9 cellular contexts compared by ENCODE assay signal in genomic region chr3:141426404-141427034, GRCh38. TPM values are rescaled to one million over a fixed set of nuclear protein-coding genes. Genes with fewer than 3 reads are reported as not detected.
DNase-seq lines count a peak whose midpoint lies in the region; ATAC-seq and TF ChIP-seq lines count a peak whose summit lies in the region.
"Had no signal": no experiment of that assay in that cellular context is flagged by ENCODE, and none has a peak within 500 bp of the region (broad histone marks: within the 10 kb centered on the region; RNA-seq: fewer than 3 reads in every experiment).

No MANE protein-coding gene starts in this region.

- intact Hi-C loops in CD4-positive, alpha-beta memory T cell (cut with micrococcal nuclease) = no loop called here

- no peaks in the 10 kb centered on the region for H3K27me3 ChIP-seq in CD4-positive, alpha-beta memory T cell (ENCODE audit: insufficient read depth, low read length)

- no peaks in the 10 kb centered on the region for H3K9me3 Mint-ChIP-seq in CD4-positive, alpha-beta memory T cell
- H3K9me3 Mint-ChIP-seq: activated naive CD4-positive, alpha-beta T cell treated with anti-CD3 and anti-CD28 coated beads, Interleukin-2, amount 50 U/mL, for 24 hours had no signal

- peak overlapping the region in 6 of 7 donors; percentile 16 to 74 (median 50) for H3K27ac Mint-ChIP-seq in CD4-positive, alpha-beta memory T cell
- H3K27ac Mint-ChIP-seq: activated naive CD4-positive, alpha-beta T cell treated with anti-CD3 and anti-CD28 coated beads, Interleukin-2, amount 50 U/mL, for 24 hours had no signal

- H3K4me1 Mint-ChIP-seq in CD4-positive, alpha-beta memory T cell = peaks cover 8 to 48% (median 35%) of the 10 kb centered on the region in 4 donors

- no peak overlapping the region for H3K4me3 ChIP-seq in CD4-positive, alpha-beta memory T cell (ENCODE audit: low read length in 2 of 2)

- TF ChIP-seq CTCF in VCaP (conservative IDR thresholded peaks at IDR 0.05) = no peak

- CTCF ChIA-PET in CD4-positive, alpha-beta memory T cell (lab: Charles Lee; ENCODE audit: partially characterized antibody) = interaction anchor here (1.3 to 5.2 kb wide), 8 partner anchors 12 to 115 kb away, joined by 3 to 41 read pairs (median 14); no protein-coding TSS in a partner anchor

- H3K9me3 ChIP-seq in CD4-positive, alpha-beta memory T cell (ENCODE audit: control insufficient read depth in 1 of 2, low read length in 2 of 2) = no peaks in the 10 kb centered on the region

- no peak for DNase-seq in CD4-positive, alpha-beta memory T cell
- DNase-seq in glomerular visceral epithelial cell (ENCODE audit: extremely low spot score) = peak; percentile 33
- peak; percentile 86 for DNase-seq in pons (ENCODE audit: low spot score)

- peaks cover 27% of the 10 kb centered on the region for H3K4me1 ChIP-seq in CD4-positive, alpha-beta memory T cell (ENCODE audit: insufficient read depth, low read length)

- no peak overlapping the region for H3K4me3 Mint-ChIP-seq in CD4-positive, alpha-beta memory T cell
- H3K4me3 Mint-ChIP-seq: activated naive CD4-positive, alpha-beta T cell treated with anti-CD3 and anti-CD28 coated beads, Interleukin-2, amount 50 U/mL, for 24 hours had no signal

- H3K27me3 Mint-ChIP-seq in CD4-positive, alpha-beta memory T cell = no peaks in the 10 kb centered on the region
- H3K27me3 Mint-ChIP-seq: activated naive CD4-positive, alpha-beta T cell treated with anti-CD3 and anti-CD28 coated beads, Interleukin-2, amount 50 U/mL, for 24 hours had no signal

- POLR2A ChIA-PET in CD4-positive, alpha-beta memory T cell (lab: Charles Lee; ENCODE audit: partially characterized antibody) = interaction anchor here (1.5 kb wide), 1 partner anchor 14 kb away, joined by 7 read pairs; no protein-coding TSS in a partner anchor

- peaks cover 10% of the 10 kb centered on the region for H3K36me3 ChIP-seq in CD4-positive, alpha-beta memory T cell (ENCODE audit: insufficient read depth, low read length)

- ATAC-seq in HG02970 (IDR thresholded peaks at IDR 0.05; ENCODE audit: low FRiP score, unreplicated experiment) = no peak
- ATAC-seq in GM19455 (IDR thresholded peaks at IDR 0.05; ENCODE audit: unreplicated experiment) = no peak
- ATAC-seq in HG02763 (IDR thresholded peaks at IDR 0.05; ENCODE audit: unreplicated experiment) = no peak
- ATAC-seq in HG03469 (IDR thresholded peaks at IDR 0.05; ENCODE audit: unreplicated experiment) = no peak

- no peak overlapping the region for H3K27ac ChIP-seq in CD4-positive, alpha-beta memory T cell (ENCODE audit: low read depth, low read length)
- H3K27ac ChIP-seq in VCaP = peak overlapping the region; percentile 88

- H3K36me3 Mint-ChIP-seq in CD4-positive, alpha-beta memory T cell = peaks cover 26 to 42% of the 10 kb centered on the region in 2 donors

RNA-seq across cellular contexts. Expression of gene ZBTB38, which starts 58.2 kb away (rescaled TPM):
- 10 to 100 TPM; 86.6 to 87.8 TPM for total RNA-seq in CD4-positive, alpha-beta memory T cell
- 100 to 1,000 TPM in 1 of 2 donors, 10 to 100 TPM in 1; 44.1 to 103 TPM for polyA plus RNA-seq in CD4-positive, alpha-beta memory T cell

Comparison
In these comparisons a context has a peak if more than half of its experiments do, and no peak if none do; other contexts are left out.
1. DNase-seq: peak in glomerular visceral epithelial cell (single experiment) and pons (single experiment); none in CD4-positive, alpha-beta memory T cell (0 of 5).